ENCODE assay signal across 1 cellular context in the genomic region with DNA sequence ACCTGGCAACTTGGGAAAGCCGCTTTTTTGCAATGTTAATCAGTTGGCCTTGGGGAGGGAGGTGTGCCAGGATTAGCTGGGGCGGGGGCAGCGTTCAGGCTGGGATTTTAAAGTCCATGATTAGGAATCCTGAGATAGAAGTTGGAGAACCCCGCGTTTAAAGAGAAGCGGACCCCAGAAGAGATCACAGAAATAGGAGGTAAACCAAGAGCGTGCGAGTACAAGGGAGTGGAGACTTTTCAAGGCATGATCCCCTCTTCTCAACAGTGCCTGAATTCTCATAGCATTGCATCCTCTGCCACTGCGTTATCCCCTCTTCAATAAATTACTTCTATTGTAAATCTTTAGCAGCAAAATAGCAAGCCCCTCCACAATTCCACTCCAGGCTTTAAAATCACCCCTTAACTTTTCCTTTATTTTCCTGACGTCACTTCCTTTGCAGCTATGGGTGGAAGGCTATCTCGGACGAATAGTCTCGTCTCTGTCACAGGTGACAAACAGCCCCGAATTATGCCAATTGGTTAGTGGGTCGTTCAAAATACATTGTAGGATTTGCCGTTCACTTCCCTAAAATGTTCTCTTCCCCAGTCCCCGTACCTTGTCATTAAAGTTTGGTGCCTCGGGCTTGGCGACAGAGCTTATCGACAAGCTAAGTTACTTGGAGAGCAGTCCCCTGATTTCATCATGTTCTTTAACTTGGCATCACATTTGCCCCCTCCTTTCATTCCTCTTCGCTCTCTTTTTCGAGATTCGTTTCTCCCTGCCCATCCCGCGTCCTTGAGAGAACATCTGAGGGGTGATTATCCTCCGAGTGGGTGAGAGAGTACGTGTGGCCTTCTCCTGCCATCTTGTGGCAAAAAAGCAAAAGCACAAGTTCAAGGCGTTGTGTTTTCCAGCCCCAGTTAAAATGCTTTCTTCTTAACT.
TF ChIP-seq lines count a peak whose summit lies in the region.

No MANE protein-coding gene starts in this region.

TF ChIP-seq in K562, 482 proteins besides CTCF, POLR2A, EP300 and RAD21 (continued from another document and continues in another):
- TF ChIP-seq HCFC1 (IDR thresholded peaks at IDR 0.05; ENCODE audit: low read depth, low read length) (no peak; the same call in none of the 2 replicates), MIER1 (IDR thresholded peaks at IDR 0.05; ENCODE audit: low read depth) (no peak), TEAD2 (tag; IDR thresholded peaks at IDR 0.05) (no peak), TAF7 (tag; IDR thresholded peaks at IDR 0.05) (no peak), ZBTB1 (CRISPR knock-in tag; IDR thresholded peaks at IDR 0.05; ENCODE audit: borderline replicate concordance, low read depth) (no peak), CREB3L1 (IDR thresholded peaks at IDR 0.05; ENCODE audit: borderline replicate concordance, low read depth) (no peak), RBM14 (IDR thresholded peaks at IDR 0.05; ENCODE audit: borderline replicate concordance, insufficient read depth, low read depth, low read length) (no peak), SIRT6 (IDR thresholded peaks at IDR 0.05; ENCODE audit: low read depth, low read length) (no peak), KDM5B (IDR thresholded peaks at IDR 0.05; ENCODE audit: insufficient replicate concordance, low read depth, low read length) (peak; percentile 27), ILK (tag; IDR thresholded peaks at IDR 0.05; ENCODE audit: borderline replicate concordance, low read depth) (no peak), ELF1 (tag; IDR thresholded peaks at IDR 0.05) (no peak), GABPB1 (CRISPR knock-in tag; IDR thresholded peaks at IDR 0.05) (peak; percentile 63), POLR2G (IDR thresholded peaks at IDR 0.05; ENCODE audit: low read depth, low read length) (peak; percentile 61), SAP30 (IDR thresholded peaks at IDR 0.05; ENCODE audit: borderline replicate concordance, insufficient read depth, low read depth, low read length, poor library complexity, severe bottlenecking) (no peak), MITF (IDR thresholded peaks at IDR 0.05) (no peak), NFIX (CRISPR knock-in tag; IDR thresholded peaks at IDR 0.05; ENCODE audit: low read depth) (no peak), HDAC8 (tag; IDR thresholded peaks at IDR 0.05) (no peak), ZBTB26 (CRISPR knock-in tag; IDR thresholded peaks at IDR 0.05) (no peak), PHB (CRISPR knock-in tag; IDR thresholded peaks at IDR 0.05) (0 out of 2 replicates have a peak, but pooled peaks have one; percentile 49), NFE2 (IDR thresholded peaks at IDR 0.05; ENCODE audit: low read depth) (no peak), ZNF165 (CRISPR knock-in tag; IDR thresholded peaks at IDR 0.05; ENCODE audit: borderline replicate concordance) (no peak), SRSF9 (IDR thresholded peaks at IDR 0.05; ENCODE audit: borderline replicate concordance, low read depth, low read length) (no peak), ZBTB9 (CRISPR knock-in tag; IDR thresholded peaks at IDR 0.05) (no peak), MTA1 (IDR thresholded peaks at IDR 0.05; ENCODE audit: borderline replicate concordance) (no peak), ZKSCAN1 (IDR thresholded peaks at IDR 0.05; ENCODE audit: low read depth, low read length) (peak; percentile 26; the same call in 1 of the 2 replicates), ATF7 (IDR thresholded peaks at IDR 0.05) (peak; percentile 92), YY1 (IDR thresholded peaks at IDR 0.05; ENCODE audit: borderline replicate concordance in 1 of 3, control insufficient read depth in 1 of 3, extremely low read depth in 1 of 3, insufficient read depth in 3 of 3, insufficient read length in 1 of 3, insufficient replicate concordance in 2 of 3, low read depth in 1 of 3, low read length in 2 of 3) (peak in 1 of 3 experiments; percentile 10), FOXM1 (IDR thresholded peaks at IDR 0.05; ENCODE audit: low read depth) (no peak), FOXM1 (CRISPR knock-in tag; IDR thresholded peaks at IDR 0.05; ENCODE audit: low read depth) (0 out of 2 replicates have a peak, but pooled peaks have one; percentile 39), GTF2F1 (IDR thresholded peaks at IDR 0.05; ENCODE audit: low read depth, low read length) (peak; percentile 77), SAFB (IDR thresholded peaks at IDR 0.05; ENCODE audit: borderline replicate concordance, low read depth, low read length) (no peak)
- TF ChIP-seq, protein P1, sequence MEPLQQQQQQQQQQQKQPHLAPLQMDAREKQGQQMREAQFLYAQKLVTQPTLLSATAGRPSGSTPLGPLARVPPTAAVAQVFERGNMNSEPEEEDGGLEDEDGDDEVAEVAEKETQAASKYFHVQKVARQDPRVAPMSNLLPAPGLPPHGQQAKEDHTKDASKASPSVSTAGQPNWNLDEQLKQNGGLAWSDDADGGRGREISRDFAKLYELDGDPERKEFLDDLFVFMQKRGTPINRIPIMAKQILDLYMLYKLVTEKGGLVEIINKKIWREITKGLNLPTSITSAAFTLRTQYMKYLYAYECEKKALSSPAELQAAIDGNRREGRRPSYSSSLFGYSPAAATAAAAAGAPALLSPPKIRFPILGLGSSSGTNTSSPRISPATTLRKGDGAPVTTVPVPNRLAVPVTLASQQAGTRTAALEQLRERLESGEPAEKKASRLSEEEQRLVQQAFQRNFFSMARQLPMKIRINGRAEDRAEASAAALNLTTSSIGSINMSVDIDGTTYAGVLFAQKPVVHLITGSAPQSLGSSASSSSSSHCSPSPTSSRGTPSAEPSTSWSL (CRISPR knock-in tag; IDR thresholded peaks at IDR 0.05; ENCODE audit: borderline replicate concordance) = no peak
- TF ChIP-seq, protein P2, sequence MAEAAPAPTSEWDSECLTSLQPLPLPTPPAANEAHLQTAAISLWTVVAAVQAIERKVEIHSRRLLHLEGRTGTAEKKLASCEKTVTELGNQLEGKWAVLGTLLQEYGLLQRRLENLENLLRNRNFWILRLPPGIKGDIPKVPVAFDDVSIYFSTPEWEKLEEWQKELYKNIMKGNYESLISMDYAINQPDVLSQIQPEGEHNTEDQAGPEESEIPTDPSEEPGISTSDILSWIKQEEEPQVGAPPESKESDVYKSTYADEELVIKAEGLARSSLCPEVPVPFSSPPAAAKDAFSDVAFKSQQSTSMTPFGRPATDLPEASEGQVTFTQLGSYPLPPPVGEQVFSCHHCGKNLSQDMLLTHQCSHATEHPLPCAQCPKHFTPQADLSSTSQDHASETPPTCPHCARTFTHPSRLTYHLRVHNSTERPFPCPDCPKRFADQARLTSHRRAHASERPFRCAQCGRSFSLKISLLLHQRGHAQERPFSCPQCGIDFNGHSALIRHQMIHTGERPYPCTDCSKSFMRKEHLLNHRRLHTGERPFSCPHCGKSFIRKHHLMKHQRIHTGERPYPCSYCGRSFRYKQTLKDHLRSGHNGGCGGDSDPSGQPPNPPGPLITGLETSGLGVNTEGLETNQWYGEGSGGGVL (CRISPR knock-in tag; IDR thresholded peaks at IDR 0.05) = no peak
- TF ChIP-seq, protein P3, sequence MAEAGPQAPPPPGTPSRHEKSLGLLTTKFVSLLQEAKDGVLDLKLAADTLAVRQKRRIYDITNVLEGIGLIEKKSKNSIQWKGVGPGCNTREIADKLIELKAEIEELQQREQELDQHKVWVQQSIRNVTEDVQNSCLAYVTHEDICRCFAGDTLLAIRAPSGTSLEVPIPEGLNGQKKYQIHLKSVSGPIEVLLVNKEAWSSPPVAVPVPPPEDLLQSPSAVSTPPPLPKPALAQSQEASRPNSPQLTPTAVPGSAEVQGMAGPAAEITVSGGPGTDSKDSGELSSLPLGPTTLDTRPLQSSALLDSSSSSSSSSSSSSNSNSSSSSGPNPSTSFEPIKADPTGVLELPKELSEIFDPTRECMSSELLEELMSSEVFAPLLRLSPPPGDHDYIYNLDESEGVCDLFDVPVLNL (CRISPR knock-in tag; IDR thresholded peaks at IDR 0.05; ENCODE audit: low read depth) = no peak
- TF ChIP-seq, protein P4, sequence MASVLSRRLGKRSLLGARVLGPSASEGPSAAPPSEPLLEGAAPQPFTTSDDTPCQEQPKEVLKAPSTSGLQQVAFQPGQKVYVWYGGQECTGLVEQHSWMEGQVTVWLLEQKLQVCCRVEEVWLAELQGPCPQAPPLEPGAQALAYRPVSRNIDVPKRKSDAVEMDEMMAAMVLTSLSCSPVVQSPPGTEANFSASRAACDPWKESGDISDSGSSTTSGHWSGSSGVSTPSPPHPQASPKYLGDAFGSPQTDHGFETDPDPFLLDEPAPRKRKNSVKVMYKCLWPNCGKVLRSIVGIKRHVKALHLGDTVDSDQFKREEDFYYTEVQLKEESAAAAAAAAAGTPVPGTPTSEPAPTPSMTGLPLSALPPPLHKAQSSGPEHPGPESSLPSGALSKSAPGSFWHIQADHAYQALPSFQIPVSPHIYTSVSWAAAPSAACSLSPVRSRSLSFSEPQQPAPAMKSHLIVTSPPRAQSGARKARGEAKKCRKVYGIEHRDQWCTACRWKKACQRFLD (CRISPR knock-in tag; IDR thresholded peaks at IDR 0.05) = peak; percentile 17; the same call in 1 of the 2 replicates
- TF ChIP-seq, protein P5, sequence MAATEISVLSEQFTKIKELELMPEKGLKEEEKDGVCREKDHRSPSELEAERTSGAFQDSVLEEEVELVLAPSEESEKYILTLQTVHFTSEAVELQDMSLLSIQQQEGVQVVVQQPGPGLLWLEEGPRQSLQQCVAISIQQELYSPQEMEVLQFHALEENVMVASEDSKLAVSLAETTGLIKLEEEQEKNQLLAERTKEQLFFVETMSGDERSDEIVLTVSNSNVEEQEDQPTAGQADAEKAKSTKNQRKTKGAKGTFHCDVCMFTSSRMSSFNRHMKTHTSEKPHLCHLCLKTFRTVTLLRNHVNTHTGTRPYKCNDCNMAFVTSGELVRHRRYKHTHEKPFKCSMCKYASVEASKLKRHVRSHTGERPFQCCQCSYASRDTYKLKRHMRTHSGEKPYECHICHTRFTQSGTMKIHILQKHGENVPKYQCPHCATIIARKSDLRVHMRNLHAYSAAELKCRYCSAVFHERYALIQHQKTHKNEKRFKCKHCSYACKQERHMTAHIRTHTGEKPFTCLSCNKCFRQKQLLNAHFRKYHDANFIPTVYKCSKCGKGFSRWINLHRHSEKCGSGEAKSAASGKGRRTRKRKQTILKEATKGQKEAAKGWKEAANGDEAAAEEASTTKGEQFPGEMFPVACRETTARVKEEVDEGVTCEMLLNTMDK (IDR thresholded peaks at IDR 0.05; ENCODE audit: borderline replicate concordance, insufficient read depth, low read depth, low read length, poor library complexity, severe bottlenecking) = no peak
- TF ChIP-seq, protein P6, sequence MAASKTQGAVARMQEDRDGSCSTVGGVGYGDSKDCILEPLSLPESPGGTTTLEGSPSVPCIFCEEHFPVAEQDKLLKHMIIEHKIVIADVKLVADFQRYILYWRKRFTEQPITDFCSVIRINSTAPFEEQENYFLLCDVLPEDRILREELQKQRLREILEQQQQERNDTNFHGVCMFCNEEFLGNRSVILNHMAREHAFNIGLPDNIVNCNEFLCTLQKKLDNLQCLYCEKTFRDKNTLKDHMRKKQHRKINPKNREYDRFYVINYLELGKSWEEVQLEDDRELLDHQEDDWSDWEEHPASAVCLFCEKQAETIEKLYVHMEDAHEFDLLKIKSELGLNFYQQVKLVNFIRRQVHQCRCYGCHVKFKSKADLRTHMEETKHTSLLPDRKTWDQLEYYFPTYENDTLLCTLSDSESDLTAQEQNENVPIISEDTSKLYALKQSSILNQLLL (CRISPR knock-in tag; IDR thresholded peaks at IDR 0.05; ENCODE audit: borderline replicate concordance) = no peak
